In genomic region chr19:37931941-37932655, GRCh38 we compare ENCODE assay signal across 7 cellular contexts. TPM values are rescaled to one million over a fixed set of nuclear protein-coding genes. Genes with fewer than 3 reads are reported as not detected.
DNase-seq lines count a peak whose midpoint lies in the region; ATAC-seq and TF ChIP-seq lines count a peak whose summit lies in the region.

No MANE protein-coding gene starts in this region.

- no peaks in the 10 kb centered on the region for H3K27me3 ChIP-seq in NT2/D1 (ENCODE audit: insufficient read depth, insufficient read length)

- DNase-seq in HK-2 (ENCODE audit: unreplicated experiment) (peak; percentile 94), NT2/D1 (ENCODE audit: low read depth, low spot score) (peak; percentile 20), epithelial cell of prostate (ENCODE audit: low read depth, low spot score) (peak; percentile 73)
- no peak for DNase-seq in effector CD4-positive, alpha-beta T cell

- WGBS in mesodermal cell (ENCODE audit: insufficient coverage in 2 of 2), 2 experiments: 22 to 26% methylated on average over 24 to 25 of the region's 29 CpGs

- no peak for ATAC-seq in GM18909 (IDR thresholded peaks at IDR 0.05; ENCODE audit: poor library complexity, unreplicated experiment)

- H3K4me3 ChIP-seq in NT2/D1 (ENCODE audit: insufficient read length, low read depth) (peak overlapping the region; percentile 21), mesodermal cell (ENCODE audit: extremely low read depth, insufficient read depth, low read length, poor library complexity, severe bottlenecking) (no peak overlapping the region)

- H3K9ac ChIP-seq in NT2/D1 (ENCODE audit: insufficient read length, low read depth): peak overlapping the region; percentile 33

- H3K4me1 ChIP-seq in NT2/D1 (ENCODE audit: insufficient read depth, insufficient read length) (peaks cover 12% of the 10 kb centered on the region), mesodermal cell (ENCODE audit: control insufficient read depth, insufficient read depth, low read length, poor library complexity, severe bottlenecking) (peaks cover 23% of the 10 kb centered on the region)

- H3K9me3 ChIP-seq in NT2/D1 (ENCODE audit: insufficient read depth, low read length) (peaks cover 21% of the 10 kb centered on the region), mesodermal cell (ENCODE audit: control insufficient read depth, low read length) (peaks cover 8% of the 10 kb centered on the region)

- H3K36me3 ChIP-seq in NT2/D1 (ENCODE audit: insufficient read depth, insufficient read length, low read length) (peaks cover 11% of the 10 kb centered on the region), mesodermal cell (ENCODE audit: control insufficient read depth, insufficient read depth, low read length) (peaks cover 10% of the 10 kb centered on the region)

- peak overlapping the region; percentile 84 for H3K27ac ChIP-seq in epithelial cell of prostate
- H3K27ac ChIP-seq in mesodermal cell (ENCODE audit: low read depth, low read length, severe bottlenecking): peak overlapping the region; percentile 42

- TF ChIP-seq CTCF in GM12872 (IDR thresholded peaks at IDR 0.05; ENCODE audit: insufficient read depth, low read depth, low read length): peak; percentile 5; the same call in 1 of the 3 replicates

RNA-seq across cellular contexts. Expression of gene SIPA1L3, which starts 25.1 kb away (rescaled TPM):
- polyA plus RNA-seq in mesodermal cell (2013, experiment 1 of 2): 7.4 TPM
- 9.0 TPM for polyA plus RNA-seq in mesodermal cell (2013, experiment 2 of 2)

RNA-seq across cellular contexts. Expression of gene WDR87, which starts 25.7 kb away (rescaled TPM):
- not detected for polyA plus RNA-seq in mesodermal cell (2013, experiment 1 of 2)
- not detected for polyA plus RNA-seq in mesodermal cell (2013, experiment 2 of 2)
